ENCODE assay signal across 12 cellular contexts in the genomic region with DNA sequence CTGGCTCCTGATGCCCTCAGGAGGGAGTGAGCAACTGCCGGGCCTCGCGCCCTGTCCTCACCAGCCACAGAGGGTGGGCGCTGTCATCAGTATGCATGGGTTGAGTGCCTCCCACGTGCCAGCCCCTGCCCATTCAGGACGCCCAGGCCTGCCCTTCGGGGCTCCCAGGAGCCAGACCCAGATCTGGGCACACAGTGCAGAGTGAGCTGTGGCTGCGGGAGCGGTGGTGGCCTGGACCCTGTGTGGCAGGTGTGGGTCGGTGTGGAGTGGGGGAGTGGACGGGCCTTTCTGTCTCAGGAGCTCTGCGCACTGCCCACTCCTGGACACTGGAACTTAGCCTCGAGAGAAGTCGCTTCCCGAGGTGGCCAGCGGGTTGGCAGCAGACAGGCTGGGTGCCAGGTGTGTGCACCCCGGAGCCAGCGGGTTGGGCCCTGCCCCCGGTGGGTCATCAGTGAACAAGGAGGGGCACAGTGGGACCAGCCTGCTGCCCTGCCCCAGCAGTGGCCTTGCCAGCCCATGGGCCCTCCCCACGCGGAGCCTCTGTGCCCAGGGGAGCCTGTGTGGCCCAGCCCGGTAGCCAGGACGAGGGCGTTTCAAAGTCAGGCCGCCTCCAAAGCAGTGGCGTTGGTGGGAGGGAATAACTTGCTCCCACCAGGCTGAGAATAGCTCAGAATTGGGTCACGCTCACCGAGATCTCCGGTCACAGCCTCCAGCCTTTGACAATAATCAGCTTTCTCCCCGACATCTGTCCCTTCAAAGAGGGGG. TPM values are rescaled to one million over a fixed set of nuclear protein-coding genes. Genes with fewer than 3 reads are reported as not detected.
DNase-seq lines count a peak whose midpoint lies in the region; ATAC-seq, FAIRE-seq and TF ChIP-seq lines count a peak whose summit lies in the region.
"Had no signal": no experiment of that assay in that cellular context is flagged by ENCODE, and none has a peak within 500 bp of the region (broad histone marks: within the 10 kb centered on the region; RNA-seq: fewer than 3 reads in every experiment).

No MANE protein-coding gene starts in this region.

- H3K36me3 ChIP-seq in HCT116 (ENCODE audit: control insufficient read depth in 1 of 2, insufficient read depth in 2 of 2, low read length in 2 of 2), result peaks cover 0 to 4% of the 10 kb centered on the region in 2 experiments; a peak in 2 of 4 replicates
- no peaks in the 10 kb centered on the region for H3K36me3 ChIP-seq in ectodermal cell (ENCODE audit: control insufficient read depth, insufficient read depth, low read length)
- peaks cover 0 to 19% of the 10 kb centered on the region in 2 donors for H3K36me3 ChIP-seq in psoas muscle (ENCODE audit: insufficient read depth in 1 of 2, low read depth in 1 of 2)
- no peaks in the 10 kb centered on the region for H3K36me3 ChIP-seq in smooth muscle cell (ENCODE audit: low read depth)

- H3K4me1 ChIP-seq in HCT116 (ENCODE audit: control insufficient read depth in 1 of 2, insufficient read depth in 2 of 2, low read length in 2 of 2) (peaks cover 34 to 53% of the 10 kb centered on the region in 2 experiments), ectodermal cell (ENCODE audit: control insufficient read depth, insufficient read depth, low read length) (peaks cover 34% of the 10 kb centered on the region), psoas muscle (peaks cover 46% of the 10 kb centered on the region), smooth muscle cell (ENCODE audit: low read depth) (peaks cover 25% of the 10 kb centered on the region)

- intact Hi-C loops in HCT116 (cut with micrococcal nuclease), result no loop called here
- intact Hi-C loops in psoas muscle (cut with DNase I), result no loop called here

- TF ChIP-seq POLR2A in HCT116 (IDR thresholded peaks at IDR 0.05; ENCODE audit: borderline replicate concordance, extremely low read depth, insufficient read depth, insufficient read length) (no peak), H54 (IDR thresholded peaks at IDR 0.05; ENCODE audit: low read depth, low read length) (no peak)

- no peak overlapping the region for H3K9ac ChIP-seq in HCT116 (ENCODE audit: low read length)
- no peak overlapping the region for H3K9ac ChIP-seq in smooth muscle cell (ENCODE audit: low read depth)

- no peak for FAIRE-seq in H54 (lab: Jason Lieb, UNC)

- H3K27ac ChIP-seq in HCT116 (ENCODE audit: low read depth, low read length), result no peak overlapping the region
- peak overlapping the region; percentile 8 for H3K27ac ChIP-seq in ectodermal cell (ENCODE audit: insufficient read depth, low read depth, low read length, poor library complexity, severe bottlenecking)
- peak overlapping the region; percentile 63 for H3K27ac ChIP-seq in psoas muscle
- no peak overlapping the region for H3K27ac ChIP-seq in smooth muscle cell (ENCODE audit: low read depth)
- H3K27ac ChIP-seq: SJSA1 had no signal

- H3K27me3 ChIP-seq in HCT116 (ENCODE audit: insufficient read depth, low read length) (no peaks in the 10 kb centered on the region), ectodermal cell (ENCODE audit: control insufficient read depth, insufficient read depth, low read length, poor library complexity, severe bottlenecking) (no peaks in the 10 kb centered on the region), psoas muscle (ENCODE audit: insufficient read depth in 3 of 3, low read length in 2 of 3) (no peaks in the 10 kb centered on the region), smooth muscle cell (ENCODE audit: low read depth) (no peaks in the 10 kb centered on the region)
- H3K27me3 ChIP-seq: SJSA1 had no signal

- H2AFZ ChIP-seq in HCT116 (ENCODE audit: low read depth, low read length, poor library complexity, severe bottlenecking) (no peak overlapping the region), smooth muscle cell (ENCODE audit: low read depth) (no peak overlapping the region)

- peaks cover 4% of the 10 kb centered on the region for H3F3A ChIP-seq in smooth muscle cell (ENCODE audit: low read depth)

- no TSS peak for BruUV-seq in HCT116 (replicated peaks; lab: Mats Ljungman, UMichigan)

- POLR2A ChIA-PET in HCT116 (lab: Charles Lee), result interaction anchor here (0.8 to 0.9 kb wide), 2 partner anchors 17 to 1014 kb away, joined by 3 read pairs; a partner anchor contains a TSS

- no peaks in the 10 kb centered on the region for H3K79me2 ChIP-seq in HCT116 (ENCODE audit: insufficient read depth, low read length)
- no peaks in the 10 kb centered on the region for H3K79me2 ChIP-seq in smooth muscle cell (ENCODE audit: low read depth)

- CTCF ChIA-PET in HCT116 (lab: Charles Lee), result interaction anchor here (0.8 kb wide), 1 partner anchor 17 kb away, joined by 4 read pairs; no protein-coding TSS in a partner anchor

- ATAC-seq in HCT116, result no peak
- peak; percentile 32 to 59 (median 46) for ATAC-seq in psoas muscle

- no peak for TF ChIP-seq CTCF in HCT116 (IDR thresholded peaks at IDR 0.05 in 2 of 3, conservative IDR thresholded peaks at IDR 0.05 in 1 of 3; ENCODE audit: borderline replicate concordance in 1 of 3, insufficient read depth in 1 of 3, low read depth in 2 of 3, low read length in 2 of 3)
- TF ChIP-seq CTCF in psoas muscle (IDR thresholded peaks at IDR 0.05), result no peak
- no peak for TF ChIP-seq CTCF in smooth muscle cell (IDR thresholded peaks at IDR 0.05; ENCODE audit: borderline replicate concordance, insufficient read depth, poor library complexity, severe bottlenecking)

- no peak overlapping the region for H3K4me3 ChIP-seq in HCT116 (replicated peaks in 1 of 2; ENCODE audit: low read depth in 1 of 2, low read length in 2 of 2)
- no peak overlapping the region for H3K4me3 ChIP-seq in ectodermal cell (ENCODE audit: insufficient read depth, low read depth, low read length)
- H3K4me3 ChIP-seq in psoas muscle, result no peak overlapping the region
- H3K4me3 ChIP-seq in smooth muscle cell, result no peak overlapping the region
- H3K4me3 ChIP-seq: SJSA1 had no signal

- H3K9me3 ChIP-seq in HCT116 (ENCODE audit: control insufficient read depth in 1 of 2, insufficient read depth in 1 of 2, low read depth in 1 of 2, low read length in 2 of 2) (no peaks in the 10 kb centered on the region), ectodermal cell (ENCODE audit: control insufficient read depth, low read length) (no peaks in the 10 kb centered on the region), psoas muscle (no peaks in the 10 kb centered on the region), smooth muscle cell (replicated peaks; ENCODE audit: low read depth) (no peaks in the 10 kb centered on the region)
- H3K9me3 ChIP-seq: SJSA1 had no signal

- no peak for DNase-seq in HCT116 (ENCODE audit: low read depth, low spot score)
- peak; percentile 50 to 73 for DNase-seq in psoas muscle
- no peak for DNase-seq in H54 (ENCODE audit: insufficient read length, low spot score)
- no peak for DNase-seq in SKM-1 treated with dmso at 0.1 percent for 144 hours (lab: John Stamatoyannopoulos, UW; ENCODE audit: unreplicated experiment)
- no peak for DNase-seq in smooth muscle cell (lab: John Stamatoyannopoulos, UW; ENCODE audit: unreplicated experiment)
- DNase-seq: activated CD4-positive, alpha-beta memory T cell treated with anti-CD3 and anti-CD28 coated beads for 36 hours; CD4-positive, CD25-positive, alpha-beta regulatory T cell; erythroblast; islet precursor cell; NCI-H2029 treated with DMSO at 0.1 percent for 48 hours had no signal

- H4K20me1 ChIP-seq in HCT116 (ENCODE audit: insufficient read depth), result no peaks in the 10 kb centered on the region
- no peaks in the 10 kb centered on the region for H4K20me1 ChIP-seq in smooth muscle cell (ENCODE audit: low read depth)

- no peaks in the 10 kb centered on the region for H3K9me2 ChIP-seq in HCT116 (ENCODE audit: insufficient read depth)

- 0 out of 2 replicates have a peak overlapping the region, but pooled peaks have one; percentile 77 for H3K4me2 ChIP-seq in HCT116 (ENCODE audit: low read length)
- no peak overlapping the region for H3K4me2 ChIP-seq in smooth muscle cell

- no peak for TF ChIP-seq RAD21 in HCT116 (IDR thresholded peaks at IDR 0.05; ENCODE audit: low read depth)

- WGBS in ectodermal cell, 2 experiments, result 87% methylated on average over 30 of the region's 30 CpGs
- 26 to 31% (median 26%) methylated on average over 27 to 30 of the region's 30 CpGs for WGBS in psoas muscle, 3 donors
- WGBS in smooth muscle cell (ENCODE audit: low lambda C conversion rate), result 85% methylated on average over 30 of the region's 30 CpGs

- RAD21 ChIA-PET in HCT116 (lab: Charles Lee; ENCODE audit: low non-redundant PET in 1 of 2, low total read pairs in 2 of 2, uncharacterized antibody in 2 of 2, unreplicated experiment in 2 of 2), result no interaction called here

RNA-seq across cellular contexts. Expression of a gene that starts 9.5 kb away (rescaled TPM):
- 14.9 TPM for total RNA-seq in HCT116 (2021; ENCODE audit: unreplicated experiment)
- polyA plus RNA-seq in HCT116 (2012), result 8.4 and 8.5 TPM in 2 replicates
- polyA plus RNA-seq in ectodermal cell (2013, experiment 1 of 4), result 4.6 TPM
- 4.4 TPM for polyA plus RNA-seq in ectodermal cell (2013, experiment 2 of 4)
- polyA plus RNA-seq in ectodermal cell (2013, experiment 3 of 4), result 3.9 TPM
- 3.8 TPM for polyA plus RNA-seq in ectodermal cell (2013, experiment 4 of 4)
- 10 to 100 TPM in 1 of 4 donors, 1 to 10 TPM in 3; 6.5 to 12.7 (median 7.8) TPM for total RNA-seq in psoas muscle
- polyA plus RNA-seq in psoas muscle, result 10 to 100 TPM; 13.1 to 29.5 (median 13.3) TPM
- total RNA-seq in smooth muscle cell, result 2.9 and 3.7 TPM in 2 replicates
- polyA plus RNA-seq in smooth muscle cell, result 6.7 and 9.2 TPM in 2 replicates

RNA-seq across cellular contexts. Expression of a gene that starts 15.8 kb away (rescaled TPM):
- 605 TPM for total RNA-seq in HCT116 (2021; ENCODE audit: unreplicated experiment)
- polyA plus RNA-seq in HCT116 (2012), result 804 and 838 TPM in 2 replicates
- 293 TPM for polyA plus RNA-seq in ectodermal cell (2013, experiment 1 of 4)
- 253 TPM for polyA plus RNA-seq in ectodermal cell (2013, experiment 2 of 4)
- 281 TPM for polyA plus RNA-seq in ectodermal cell (2013, experiment 3 of 4)
- 303 TPM for polyA plus RNA-seq in ectodermal cell (2013, experiment 4 of 4)
- 100 to 1,000 TPM in 1 of 4 donors, 10 to 100 TPM in 3; 19.5 to 116 (median 33.0) TPM for total RNA-seq in psoas muscle
- polyA plus RNA-seq in psoas muscle, result 100 to 1,000 TPM in 1 of 3 donors, 10 to 100 TPM in 2; 21.2 to 383 (median 67.0) TPM
- total RNA-seq in smooth muscle cell, result 19.8 and 25.7 TPM in 2 replicates
- 62.9 and 107 TPM in 2 replicates for polyA plus RNA-seq in smooth muscle cell

RNA-seq across cellular contexts. Expression of a gene that starts 24.0 kb away (rescaled TPM):
- 27.0 TPM for total RNA-seq in HCT116 (2021; ENCODE audit: unreplicated experiment)
- 8.0 and 10.5 TPM in 2 replicates for polyA plus RNA-seq in HCT116 (2012)
- polyA plus RNA-seq in ectodermal cell (2013, experiment 1 of 4), result 28.7 TPM
- 26.9 TPM for polyA plus RNA-seq in ectodermal cell (2013, experiment 2 of 4)
- 18.3 TPM for polyA plus RNA-seq in ectodermal cell (2013, experiment 3 of 4)
- 21.0 TPM for polyA plus RNA-seq in ectodermal cell (2013, experiment 4 of 4)
- 10 to 100 TPM; 15.4 to 29.5 (median 23.2) TPM for total RNA-seq in psoas muscle
- 10 to 100 TPM in 2 of 3 donors, 1 to 10 TPM in 1; 8.7 to 25.4 (median 14.1) TPM for polyA plus RNA-seq in psoas muscle
- total RNA-seq in smooth muscle cell, result 27.3 and 31.1 TPM in 2 replicates
- polyA plus RNA-seq in smooth muscle cell, result 12.7 and 13.4 TPM in 2 replicates

RNA-seq across cellular contexts. Expression of a gene that starts 24.3 kb away (rescaled TPM):
- total RNA-seq in HCT116 (2021; ENCODE audit: unreplicated experiment) (29.4 TPM), psoas muscle (100 to 1,000 TPM in 1 of 4 donors, 10 to 100 TPM in 3; 73.6 to 101 (median 80.0) TPM), smooth muscle cell (33.4 and 42.8 TPM in 2 replicates)
- 15.6 and 18.0 TPM in 2 replicates for polyA plus RNA-seq in HCT116 (2012)
- polyA plus RNA-seq in ectodermal cell (2013, experiment 1 of 4), result 28.8 TPM
- 32.2 TPM for polyA plus RNA-seq in ectodermal cell (2013, experiment 2 of 4)
- polyA plus RNA-seq in ectodermal cell (2013, experiment 3 of 4), result 31.8 TPM
- polyA plus RNA-seq in ectodermal cell (2013, experiment 4 of 4), result 51.8 TPM
- polyA plus RNA-seq in psoas muscle (100 to 1,000 TPM; 118 to 171 (median 141) TPM), smooth muscle cell (69.9 and 73.3 TPM in 2 replicates)

Comparison
In these comparisons a context has a peak if more than half of its experiments do, and no peak if none do; other contexts are left out.
1. DNase-seq: peak in psoas muscle (2 of 2); none in HCT116 (single experiment), H54 (single experiment), SKM-1 treated with dmso at 0.1 percent for 144 hours (single experiment) and smooth muscle cell (single experiment).
2. H3K27ac ChIP-seq: peak in ectodermal cell (single experiment) and psoas muscle (single experiment); none in HCT116 (single experiment) and smooth muscle cell (single experiment).